In the genomic region with DNA sequence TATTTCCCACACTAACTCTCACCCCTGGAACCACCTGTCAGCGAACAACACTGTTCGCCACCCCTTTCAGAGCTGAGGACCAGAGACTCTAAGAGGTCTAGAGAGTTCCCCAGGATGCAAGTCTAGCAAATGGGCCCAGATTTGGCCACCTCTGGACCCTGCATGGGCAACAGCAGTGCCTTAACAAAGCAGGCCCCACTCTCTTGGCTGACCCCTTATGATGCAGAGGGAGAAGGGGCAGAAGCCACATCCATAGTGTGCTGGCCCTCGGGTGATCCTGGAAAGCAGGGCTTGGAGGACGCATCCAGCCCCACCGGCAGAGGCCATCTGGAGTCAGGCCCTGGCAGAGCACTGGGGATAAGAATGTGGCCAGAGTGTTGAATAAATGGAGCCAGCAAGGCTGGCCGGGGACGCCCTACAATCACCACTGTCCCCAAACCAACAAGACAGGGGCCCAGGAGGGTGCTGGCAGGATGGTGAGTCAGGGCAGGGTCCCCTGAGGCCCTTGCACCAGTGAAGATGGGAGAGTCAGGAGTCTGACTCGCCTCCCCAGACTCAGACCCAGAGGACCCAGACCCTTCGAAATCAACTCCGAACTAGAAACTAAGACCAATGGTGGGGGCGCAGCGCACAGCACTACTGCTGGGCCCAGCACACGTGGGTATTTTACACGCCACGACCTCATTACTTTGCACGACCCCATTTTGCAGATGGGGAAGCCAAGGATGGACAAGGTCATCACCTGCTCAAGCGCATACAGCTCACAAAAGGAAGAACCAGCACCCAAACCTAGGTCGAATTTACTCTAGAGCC, we compare ENCODE assay signal across 12 cellular contexts. TPM values are rescaled to one million over a fixed set of nuclear protein-coding genes. Genes with fewer than 3 reads are reported as not detected.
DNase-seq lines count a peak whose midpoint lies in the region; ATAC-seq, FAIRE-seq and TF ChIP-seq lines count a peak whose summit lies in the region.
"Had no signal": no experiment of that assay in that cellular context is flagged by ENCODE, and none has a peak within 500 bp of the region (broad histone marks: within the 10 kb centered on the region; RNA-seq: fewer than 3 reads in every experiment).

No MANE protein-coding gene starts in this region.

- TF ChIP-seq CTCF in GM12878 (IDR thresholded peaks at IDR 0.05 in 2 of 3, conservative IDR thresholded peaks at IDR 0.05 in 1 of 3; ENCODE audit: control insufficient read depth in 2 of 3, extremely low read depth in 1 of 3, insufficient read depth in 1 of 3, low read depth in 3 of 3, low read length in 3 of 3) (no peak), HepG2 (CRISPR knock-in tag; IDR thresholded peaks at IDR 0.05) (no peak), thoracic aorta (IDR thresholded peaks at IDR 0.05) (no peak)

- no peaks in the 10 kb centered on the region for H3K27me3 Mint-ChIP-seq in activated CD4-positive, alpha-beta T cell treated with anti-CD3 and anti-CD28 coated beads for 36 hours

- 0 out of 2 replicates have a peak overlapping the region, but pooled peaks have one; percentile 97 for H3K4me2 ChIP-seq in GM12878 (ENCODE audit: control insufficient read depth, insufficient read depth)
- peak overlapping the region; percentile 46; the same call in 1 of the 2 replicates for H3K4me2 ChIP-seq in HepG2 (ENCODE audit: low read depth, low read length)
- H3K4me2 ChIP-seq: A549 had no signal

- no peaks in the 10 kb centered on the region for H4K20me1 ChIP-seq in GM12878 (ENCODE audit: control insufficient read depth, insufficient read depth)
- peaks cover 83% of the 10 kb centered on the region for H4K20me1 ChIP-seq in HepG2 (ENCODE audit: insufficient read depth, low read length)

- peaks cover 72% of the 10 kb centered on the region for H3K4me1 ChIP-seq in GM12878 (ENCODE audit: control insufficient read depth, insufficient read depth, low read length)
- H3K4me1 ChIP-seq in HepG2 (ENCODE audit: insufficient read depth, low read length): peaks cover 79% of the 10 kb centered on the region
- H3K4me1 ChIP-seq in thoracic aorta (ENCODE audit: control insufficient read depth in 1 of 2, low read depth in 2 of 2): peaks cover 50 to 90% of the 10 kb centered on the region in 2 donors

- POLR2A ChIA-PET in activated CD4-positive, alpha-beta T cell treated with anti-CD3 and anti-CD28 coated beads for 36 hours (lab: Charles Lee): no interaction called here
- POLR2A ChIA-PET in GM12878 (lab: Charles Lee): no interaction called here
- POLR2A ChIA-PET in HepG2 (lab: Yijun Ruan, JAX): interaction anchor here (1.2 to 2.3 kb wide), 2 partner anchors 7 to 44 kb away, joined by 3 to 13 read pairs; no protein-coding TSS in a partner anchor

- no peaks in the 10 kb centered on the region for H3K9me3 Mint-ChIP-seq in activated CD4-positive, alpha-beta T cell treated with anti-CD3 and anti-CD28 coated beads for 36 hours (ENCODE audit: low read depth)

- 36% methylated on average over 18 of the region's 18 CpGs for WGBS in GM12878 (ENCODE audit: insufficient coverage, insufficient replicate concordance, low lambda C conversion rate, missing lambda C conversion rate)
- 92% methylated on average over 11 of the region's 18 CpGs for WGBS in HepG2 (ENCODE audit: low lambda C conversion rate)

- no peaks in the 10 kb centered on the region for H3K9me3 ChIP-seq in GM12878 (replicated peaks; ENCODE audit: control insufficient read depth, insufficient read depth, low read length)
- H3K9me3 ChIP-seq in HepG2 (ENCODE audit: low read length): no peaks in the 10 kb centered on the region
- H3K9me3 ChIP-seq in thoracic aorta: no peaks in the 10 kb centered on the region
- H3K9me3 ChIP-seq: A549 had no signal

- TF ChIP-seq RAD21 in GM12878 (IDR thresholded peaks at IDR 0.05; ENCODE audit: insufficient read depth, low read depth, low read length): no peak
- no peak for TF ChIP-seq RAD21 in HepG2 (CRISPR knock-in tag; IDR thresholded peaks at IDR 0.05)

- no peak for FAIRE-seq in GM12878 (lab: Jason Lieb, UNC)
- no peak for FAIRE-seq in HepG2 (lab: Jason Lieb, UNC)
- FAIRE-seq: A549, colon, TTC549 had no signal

- in situ Hi-C loops in GM12878 (cut with MboI) (no loop called here), HepG2 (cut with HindIII; ENCODE audit: extremely low pct_ligation_motif_present, low pct_unique_long_range_greater_than_20kb) (no loop called here)

- H2AFZ ChIP-seq in GM12878 (ENCODE audit: control insufficient read depth, low read depth, low read length) (no peak overlapping the region), HepG2 (ENCODE audit: low read length) (no peak overlapping the region)

- TF ChIP-seq EP300 in GM12878 (IDR thresholded peaks at IDR 0.05; ENCODE audit: borderline replicate concordance in 1 of 2, control insufficient read depth in 1 of 2, low read depth in 2 of 2, low read length in 2 of 2): no peak
- no peak for TF ChIP-seq EP300 in HepG2 (IDR thresholded peaks at IDR 0.05; ENCODE audit: low read depth in 2 of 2, low read length in 2 of 2)
- TF ChIP-seq EP300 in HepG2 (CRISPR knock-in tag; IDR thresholded peaks at IDR 0.05; ENCODE audit: borderline replicate concordance): no peak

- TF ChIP-seq POLR2A in GM12878 (IDR thresholded peaks at IDR 0.05; ENCODE audit: low read depth, low read length) (no peak; the same call in 1 of the 2 replicates), HepG2 (IDR thresholded peaks at IDR 0.05; ENCODE audit: insufficient read depth in 1 of 2, low read depth in 2 of 2, low read length in 2 of 2) (no peak)

- peak overlapping the region; percentile 82 for H3K27ac Mint-ChIP-seq in activated CD4-positive, alpha-beta T cell treated with anti-CD3 and anti-CD28 coated beads for 36 hours

- SMC1A ChIA-PET in GM12878 (lab: Charles Lee; ENCODE audit: uncharacterized antibody, unreplicated experiment): interaction anchor here (1.2 to 1.9 kb wide), 2 partner anchors 40 to 105 kb away, joined by 3 to 4 read pairs; no protein-coding TSS in a partner anchor

- peaks cover 34% of the 10 kb centered on the region for H3K36me3 Mint-ChIP-seq in activated CD4-positive, alpha-beta T cell treated with anti-CD3 and anti-CD28 coated beads for 36 hours (ENCODE audit: low read depth)

- intact Hi-C loops in activated CD4-positive, alpha-beta T cell treated with anti-CD3 and anti-CD28 coated beads for 36 hours (cut with DNase I, micrococcal nuclease): no loop called here
- intact Hi-C loops in GM12878 (cut with micrococcal nuclease; ENCODE audit: unreplicated experiment) (loop anchor here (5.0 kb wide), 1 partner anchor 48 kb away; no protein-coding TSS in a partner anchor), HepG2 (cut with micrococcal nuclease; ENCODE audit: unreplicated experiment) (no loop called here)

- H3K27ac ChIP-seq in GM12878 (ENCODE audit: control insufficient read depth, insufficient read depth) (peak overlapping the region; percentile 61), HepG2 (ENCODE audit: extremely low read length, insufficient read depth, low read length) (peak overlapping the region; percentile 72), thoracic aorta (peak overlapping the region; percentile 88 to 98)

- H3K4me3 ChIP-seq in GM12878 (no peak overlapping the region), HepG2 (replicated peaks in 1 of 3; ENCODE audit: insufficient read depth in 1 of 3, low read depth in 2 of 3, low read length in 3 of 3) (peak overlapping the region in 1 of 3 experiments; percentile 2; a peak in 1 of 6 replicates), thoracic aorta (peak overlapping the region; percentile 4)
- H3K4me3 ChIP-seq: A549 had no signal

- H3K79me2 ChIP-seq in GM12878 (ENCODE audit: control insufficient read depth, insufficient read depth, low read length) (peaks cover 85% of the 10 kb centered on the region), HepG2 (ENCODE audit: insufficient read depth, low read length) (peaks cover 92% of the 10 kb centered on the region)

- no peak for ATAC-seq in activated CD4-positive, alpha-beta T cell treated with anti-CD3 and anti-CD28 coated beads for 36 hours
- ATAC-seq in GM12878 (no peak), HepG2 (peak; percentile 5; the same call in 1 of the 3 replicates), thoracic aorta (ENCODE audit: insufficient number of reproducible peaks, low FRiP score, low read depth) (no peak), GM21367 (IDR thresholded peaks at IDR 0.05; ENCODE audit: unreplicated experiment) (no peak), HG03175 (IDR thresholded peaks at IDR 0.05; ENCODE audit: unreplicated experiment) (no peak)
- ATAC-seq: A549 had no signal

- peaks cover 73% of the 10 kb centered on the region for H3K4me1 Mint-ChIP-seq in activated CD4-positive, alpha-beta T cell treated with anti-CD3 and anti-CD28 coated beads for 36 hours

- RAD21 ChIA-PET in GM12878 (lab: Charles Lee; ENCODE audit: unreplicated experiment): interaction anchor here (0.9 kb wide), 1 partner anchor 50 kb away, joined by 3 read pairs; no protein-coding TSS in a partner anchor

- DNase-seq in activated CD4-positive, alpha-beta T cell treated with anti-CD3 and anti-CD28 coated beads for 36 hours: peak; percentile 18
- no peak for DNase-seq in activated CD4-positive, alpha-beta T cell treated with anti-CD3 and anti-CD28 coated beads for 4 hours
- no peak for DNase-seq in GM12878 (ENCODE audit: low read depth, low spot score)
- no peak for DNase-seq in HepG2 (ENCODE audit: low spot score)
- no peak for DNase-seq in thoracic aorta (ENCODE audit: low spot score)
- DNase-seq in NCI-H1436 (lab: John Stamatoyannopoulos, UW): no peak
- DNase-seq: NCI-H2029 treated with DMSO at 0.1 percent for 48 hours had no signal

- CTCF ChIA-PET in activated CD4-positive, alpha-beta T cell treated with anti-CD3 and anti-CD28 coated beads for 36 hours (lab: Charles Lee): no interaction called here
- CTCF ChIA-PET in GM12878 (lab: Yijun Ruan, JAX) (no interaction called here), HepG2 (lab: Yijun Ruan, JAX; ENCODE audit: low intra/inter-chr PET ratio, low total read pairs) (no interaction called here)

- H3K9ac ChIP-seq in GM12878 (ENCODE audit: control insufficient read depth, insufficient read depth, low read length) (no peak overlapping the region), HepG2 (ENCODE audit: insufficient read depth, low read depth, low read length) (peak overlapping the region; percentile 1; the same call in 1 of the 2 replicates)

- H3K27me3 ChIP-seq in GM12878 (replicated peaks in 1 of 2; ENCODE audit: control insufficient read depth in 2 of 2, insufficient read depth in 2 of 2, low read length in 1 of 2) (no peaks in the 10 kb centered on the region), HepG2 (ENCODE audit: control insufficient read depth in 1 of 2, insufficient read depth in 2 of 2, low read length in 2 of 2) (no peaks in the 10 kb centered on the region), thoracic aorta (replicated peaks; ENCODE audit: insufficient read depth) (no peaks in the 10 kb centered on the region)

- H3K4me3 Mint-ChIP-seq in activated CD4-positive, alpha-beta T cell treated with anti-CD3 and anti-CD28 coated beads for 36 hours: no peak overlapping the region

- peaks cover 9 to 24% of the 10 kb centered on the region in 2 experiments; a peak in 3 of 4 replicates for H3K36me3 ChIP-seq in GM12878 (ENCODE audit: control insufficient read depth in 2 of 2, insufficient read depth in 2 of 2, low read length in 1 of 2)
- peaks cover 10 to 34% of the 10 kb centered on the region in 2 experiments for H3K36me3 ChIP-seq in HepG2 (replicated peaks in 1 of 2; ENCODE audit: control insufficient read depth in 1 of 2, insufficient read depth in 2 of 2, low read length in 2 of 2)
- H3K36me3 ChIP-seq in thoracic aorta: peaks cover 2% of the 10 kb centered on the region

- BruUV-seq in GM12878 (replicated peaks; lab: Mats Ljungman, UMichigan) (no TSS peak), HepG2 (replicated peaks; lab: Mats Ljungman, UMichigan) (no TSS peak)

RNA-seq across cellular contexts. Expression of a gene that starts 6.5 kb away (rescaled TPM):
- total RNA-seq in activated CD4-positive, alpha-beta T cell treated with anti-CD3 and anti-CD28 coated beads for 36 hours: 100 to 1,000 TPM; 117 to 145 TPM
- total RNA-seq in GM12878 (2013; cell fraction: nucleolus; rRNA removed): 185 TPM in 2 replicates
- 78.7 and 88.5 TPM in 2 replicates for total RNA-seq in GM12878 (2014; rRNA removed)
- 48.3 and 51.6 TPM in 2 replicates for total RNA-seq in GM12878 (2014; rRNA removed; fragmentation: Illumina TruSeq; extraction: Trizol)
- total RNA-seq in GM12878 (2021): 89.9 and 98.8 TPM in 2 replicates
- 28.7 TPM for polyA plus RNA-seq in GM12878 (2011; ENCODE audit: low read depth)
- polyA plus RNA-seq in GM12878 (2011; rRNA removed): 47.6 and 79.5 TPM in 2 replicates
- polyA plus RNA-seq in GM12878 (2011; cell fraction: cytosol; rRNA removed): 90.3 and 119 TPM in 2 replicates
- polyA plus RNA-seq in GM12878 (2011; cell fraction: nucleus; rRNA removed): 145 and 172 TPM in 2 replicates
- 56.9 and 63.0 TPM in 2 replicates for polyA plus RNA-seq in GM12878 (2012)
- 52.4 and 78.3 TPM in 2 replicates for polyA plus RNA-seq in GM12878 (2014; fragmentation: Illumina TruSeq; extraction: Trizol)
- 10 to 100 TPM in 1 of 2 experiments, 1 to 10 TPM in 1; 5.9 to 12.6 TPM for polyA plus RNA-seq in GM12878 (2014; fragmentation: Nextera tagmentation; extraction: Ambion mirVana)
- 103 and 107 TPM in 2 replicates for polyA plus RNA-seq in GM12878 (2014; rRNA removed)
- 10 to 100 TPM; 17.3 to 18.5 TPM for polyA plus RNA-seq in GM12878 (2016; fragmentation: Nextera tagmentation; extraction: Ambion mirVana)
- polyA minus RNA-seq in GM12878 (2011; rRNA and poly(A)+ RNA removed): 56.9 and 94.5 TPM in 2 replicates
- 34.5 and 38.5 TPM in 2 replicates for polyA minus RNA-seq in GM12878 (2011; cell fraction: cytosol; rRNA and poly(A)+ RNA removed)
- 28.9 and 42.1 TPM in 2 replicates for polyA minus RNA-seq in GM12878 (2011; cell fraction: nucleus; rRNA and poly(A)+ RNA removed)
- 19.8 and 34.7 TPM in 2 replicates for total RNA-seq in HepG2 (2016; rRNA removed; fragmentation: Illumina TruSeq; extraction: Trizol)
- total RNA-seq in HepG2 (2016; cell fraction: cytosol; rRNA removed; fragmentation: Illumina TruSeq; extraction: Trizol; ENCODE audit: low read depth): 34.0 and 36.2 TPM in 2 replicates
- total RNA-seq in HepG2 (2016; cell fraction: insoluble cytoplasmic fraction; rRNA removed; fragmentation: Illumina TruSeq; extraction: Trizol): 18.0 and 33.5 TPM in 2 replicates
- total RNA-seq in HepG2 (2016; cell fraction: membrane; rRNA removed; fragmentation: Illumina TruSeq; extraction: Trizol): 53.9 and 59.1 TPM in 2 replicates
- total RNA-seq in HepG2 (2016; cell fraction: nucleus; rRNA removed; fragmentation: Illumina TruSeq; extraction: Trizol): 30.6 and 34.3 TPM in 2 replicates
- polyA plus RNA-seq in HepG2 (2011; rRNA removed): 129 and 152 TPM in 2 replicates
- polyA plus RNA-seq in HepG2 (2011; cell fraction: cytosol; rRNA removed): 93.4 and 108 TPM in 2 replicates
- 285 and 291 TPM in 2 replicates for polyA plus RNA-seq in HepG2 (2011; cell fraction: nucleus; rRNA removed)
- 60.9 and 83.8 TPM in 2 replicates for polyA plus RNA-seq in HepG2 (2012)
- polyA plus RNA-seq in HepG2 (2016; cell fraction: cytosol; fragmentation: Illumina TruSeq; extraction: Trizol; ENCODE audit: low read depth): 40.2 and 42.9 TPM in 2 replicates
- 27.5 and 37.1 TPM in 2 replicates for polyA plus RNA-seq in HepG2 (2016; cell fraction: insoluble cytoplasmic fraction; fragmentation: Illumina TruSeq; extraction: Trizol; ENCODE audit: low read depth)
- polyA plus RNA-seq in HepG2 (2016; cell fraction: membrane; fragmentation: Illumina TruSeq; extraction: Trizol; ENCODE audit: low read depth): 58.9 and 59.0 TPM in 2 replicates
- polyA plus RNA-seq in HepG2 (2016; cell fraction: nucleus; fragmentation: Illumina TruSeq; extraction: Trizol; ENCODE audit: insufficient read depth, low read depth): 67.4 and 77.3 TPM in 2 replicates
- polyA minus RNA-seq in HepG2 (2011; rRNA and poly(A)+ RNA removed; ENCODE audit: low replicate concordance): 116 and 242 TPM in 2 replicates
- 54.0 and 54.3 TPM in 2 replicates for polyA minus RNA-seq in HepG2 (2011; cell fraction: cytosol; rRNA and poly(A)+ RNA removed)
- polyA minus RNA-seq in HepG2 (2011; cell fraction: nucleus; rRNA and poly(A)+ RNA removed): 69.5 and 90.5 TPM in 2 replicates
- 100 to 1,000 TPM in 1 of 2 donors, 10 to 100 TPM in 1; 98.1 to 140 TPM for total RNA-seq in thoracic aorta

RNA-seq across cellular contexts. Expression of a gene that starts 37.9 kb away (rescaled TPM):
- 10 to 100 TPM; 16.0 to 19.8 TPM for total RNA-seq in activated CD4-positive, alpha-beta T cell treated with anti-CD3 and anti-CD28 coated beads for 36 hours
- 13.7 and 14.0 TPM in 2 replicates for total RNA-seq in GM12878 (2013; cell fraction: nucleolus; rRNA removed)
- total RNA-seq in GM12878 (2014; rRNA removed) (4.7 and 5.8 TPM in 2 replicates), GM12878 (2014; rRNA removed; fragmentation: Illumina TruSeq; extraction: Trizol) (4.2 and 5.0 TPM in 2 replicates), GM12878 (2021) (19.5 and 22.4 TPM in 2 replicates), HepG2 (2016; rRNA removed; fragmentation: Illumina TruSeq; extraction: Trizol) (11.8 and 15.9 TPM in 2 replicates), thoracic aorta (100 to 1,000 TPM; 134 to 254 TPM)
- 4.2 TPM for polyA plus RNA-seq in GM12878 (2011; ENCODE audit: low read depth)
- polyA plus RNA-seq in GM12878 (2011; rRNA removed) (2.0 and 3.6 TPM in 2 replicates), GM12878 (2014; fragmentation: Illumina TruSeq; extraction: Trizol) (9.8 and 10.0 TPM in 2 replicates), GM12878 (2014; fragmentation: Nextera tagmentation; extraction: Ambion mirVana) (1 to 10 TPM in 1 of 2 experiments, under 1 TPM in 1; 0.56 to 1.0 TPM), GM12878 (2014; rRNA removed) (14.7 and 15.7 TPM in 2 replicates), GM12878 (2016; fragmentation: Nextera tagmentation; extraction: Ambion mirVana) (10 to 100 TPM; 16.1 to 17.1 TPM), HepG2 (2011; rRNA removed) (16.0 and 16.4 TPM in 2 replicates)
- 4.5 and 5.4 TPM in 2 replicates for polyA plus RNA-seq in GM12878 (2011; cell fraction: cytosol; rRNA removed)
- 9.4 and 12.5 TPM in 2 replicates for polyA plus RNA-seq in GM12878 (2011; cell fraction: nucleus; rRNA removed)
- polyA plus RNA-seq in GM12878 (2012): 10.0 and 10.7 TPM in 2 replicates
- 5.0 and 5.3 TPM in 2 replicates for polyA minus RNA-seq in GM12878 (2011; rRNA and poly(A)+ RNA removed)
- polyA minus RNA-seq in GM12878 (2011; cell fraction: cytosol; rRNA and poly(A)+ RNA removed): 3.6 and 4.7 TPM in 2 replicates
- 2.9 and 4.6 TPM in 2 replicates for polyA minus RNA-seq in GM12878 (2011; cell fraction: nucleus; rRNA and poly(A)+ RNA removed)
- total RNA-seq in HepG2 (2016; cell fraction: cytosol; rRNA removed; fragmentation: Illumina TruSeq; extraction: Trizol; ENCODE audit: low read depth): 12.8 and 13.5 TPM in 2 replicates
- 10.2 and 15.3 TPM in 2 replicates for total RNA-seq in HepG2 (2016; cell fraction: insoluble cytoplasmic fraction; rRNA removed; fragmentation: Illumina TruSeq; extraction: Trizol)
- total RNA-seq in HepG2 (2016; cell fraction: membrane; rRNA removed; fragmentation: Illumina TruSeq; extraction: Trizol): 32.8 and 33.3 TPM in 2 replicates
- total RNA-seq in HepG2 (2016; cell fraction: nucleus; rRNA removed; fragmentation: Illumina TruSeq; extraction: Trizol): 12.9 and 16.5 TPM in 2 replicates
- 13.7 and 14.0 TPM in 2 replicates for polyA plus RNA-seq in HepG2 (2011; cell fraction: cytosol; rRNA removed)
- polyA plus RNA-seq in HepG2 (2011; cell fraction: nucleus; rRNA removed): 33.2 and 36.0 TPM in 2 replicates
- 18.5 and 26.5 TPM in 2 replicates for polyA plus RNA-seq in HepG2 (2012)
- 13.7 and 14.5 TPM in 2 replicates for polyA plus RNA-seq in HepG2 (2016; cell fraction: cytosol; fragmentation: Illumina TruSeq; extraction: Trizol; ENCODE audit: low read depth)
- polyA plus RNA-seq in HepG2 (2016; cell fraction: insoluble cytoplasmic fraction; fragmentation: Illumina TruSeq; extraction: Trizol; ENCODE audit: low read depth): 14.5 and 19.7 TPM in 2 replicates
- polyA plus RNA-seq in HepG2 (2016; cell fraction: membrane; fragmentation: Illumina TruSeq; extraction: Trizol; ENCODE audit: low read depth): 34.1 and 39.3 TPM in 2 replicates
- 38.4 and 41.0 TPM in 2 replicates for polyA plus RNA-seq in HepG2 (2016; cell fraction: nucleus; fragmentation: Illumina TruSeq; extraction: Trizol; ENCODE audit: insufficient read depth, low read depth)
- 21.0 and 37.7 TPM in 2 replicates for polyA minus RNA-seq in HepG2 (2011; rRNA and poly(A)+ RNA removed; ENCODE audit: low replicate concordance)
- 18.8 and 20.9 TPM in 2 replicates for polyA minus RNA-seq in HepG2 (2011; cell fraction: cytosol; rRNA and poly(A)+ RNA removed)
- polyA minus RNA-seq in HepG2 (2011; cell fraction: nucleus; rRNA and poly(A)+ RNA removed): 8.7 and 10.9 TPM in 2 replicates
